Comparison of ENCODE assay signal across 8 cellular contexts in the genomic region with DNA sequence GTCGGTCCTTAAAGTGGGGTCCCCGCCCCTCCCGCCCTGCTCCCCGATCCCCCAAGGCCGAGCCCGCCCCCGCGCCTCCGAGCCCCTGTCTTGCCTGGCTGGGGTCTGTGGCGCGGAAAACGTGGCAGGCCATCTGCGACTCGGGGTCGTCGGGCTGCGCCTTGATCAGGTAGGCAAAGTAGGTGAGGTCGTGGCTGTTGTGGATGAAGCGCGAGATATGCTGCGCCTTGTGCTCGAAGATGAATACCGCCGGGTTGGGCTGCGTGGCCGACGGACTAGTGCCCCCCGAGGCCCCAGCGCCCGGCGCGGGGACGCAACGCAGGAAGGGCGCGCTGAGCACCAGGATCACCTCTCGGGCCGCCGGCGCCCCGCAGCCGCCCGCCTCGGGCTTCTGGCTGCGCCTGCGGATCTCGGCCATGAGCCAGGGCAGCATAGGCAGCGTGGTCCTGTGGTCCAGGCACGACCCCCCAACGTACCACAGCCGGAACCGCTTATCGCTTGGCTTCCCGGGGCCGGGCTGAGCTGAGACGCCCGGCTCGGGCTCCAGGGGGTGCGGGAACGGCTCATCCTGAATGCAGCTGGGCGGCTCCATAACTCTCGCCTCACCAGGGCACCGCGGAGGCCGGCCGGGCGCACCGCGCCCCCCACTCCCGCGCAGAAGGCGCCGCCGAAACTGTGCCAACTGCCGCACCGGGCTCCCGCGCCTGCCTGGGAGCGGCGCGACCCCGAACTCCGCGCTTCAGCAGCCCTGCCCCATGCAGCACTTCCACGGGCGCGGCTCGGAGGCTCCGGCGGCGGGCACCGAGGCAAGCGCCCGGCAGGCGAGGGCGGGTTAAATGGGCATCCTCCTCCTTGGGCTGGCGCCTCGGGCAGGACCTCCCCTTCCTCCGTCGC. TPM values are rescaled to one million over a fixed set of nuclear protein-coding genes. Genes with fewer than 3 reads are reported as not detected.
DNase-seq lines count a peak whose midpoint lies in the region; ATAC-seq and TF ChIP-seq lines count a peak whose summit lies in the region.

No MANE protein-coding gene starts in this region.

- CTCF ChIA-PET in activated CD8-positive, alpha-beta T cell treated with anti-CD3 and anti-CD28 coated beads, Interleukin-2, amount 10 ng/mL, durations not matched to agents 7 days and 5 days (lab: Charles Lee), result interaction anchor here (0.7 to 2.1 kb wide), 18 partner anchors 9 to 189 kb away, joined by 3 to 14 read pairs (median 4); partner anchors contain the start of genes COMMD6, LMO7 and UCHL3

- H3K27me3 ChIP-seq in MG63 (no peaks in the 10 kb centered on the region), esophagus squamous epithelium (no peaks in the 10 kb centered on the region), aorta (ENCODE audit: control insufficient read depth in 1 of 2, insufficient read depth in 2 of 2, low read length in 1 of 2) (no peaks in the 10 kb centered on the region)

- H3K4me1 ChIP-seq in esophagus squamous epithelium (peaks cover 0 to 43% (median 3%) of the 10 kb centered on the region in 3 donors), aorta (ENCODE audit: control insufficient read depth in 1 of 2, insufficient read depth in 2 of 2, low read length in 2 of 2) (no peaks in the 10 kb centered on the region)

- peaks cover 16% of the 10 kb centered on the region for H3K4me1 Mint-ChIP-seq in activated CD8-positive, alpha-beta T cell treated with anti-CD3 and anti-CD28 coated beads, Interleukin-2, amount 10 ng/mL, durations not matched to agents 7 days and 5 days (ENCODE audit: low read depth)
- H3K4me1 Mint-ChIP-seq in natural killer cell treated with Interleukin-12 subunit alpha and Interleukin-12 subunit beta and Interleukin-15 and Interleukin-18, amount 100 ng/mL, for 72 hours (ENCODE audit: low read depth in 2 of 2), result peaks cover 24 to 26% of the 10 kb centered on the region in 2 donors

- H3K4me3 ChIP-seq in HFF-Myc (replicated peaks; ENCODE audit: low read depth, low read length) (peak overlapping the region; percentile 84), MG63 (peak overlapping the region; percentile 58), esophagus squamous epithelium (peak overlapping the region; percentile 73 to 97 (median 86)), aorta (ENCODE audit: low read length in 2 of 2) (peak overlapping the region; percentile 42 to 65)

- H3K27ac ChIP-seq in esophagus squamous epithelium, result peak overlapping the region; percentile 79 to 85 (median 84)
- H3K27ac ChIP-seq in aorta (ENCODE audit: low read depth in 1 of 2, low read length in 2 of 2), result no peak overlapping the region

- H3K9me3 Mint-ChIP-seq in activated CD8-positive, alpha-beta T cell treated with anti-CD3 and anti-CD28 coated beads, Interleukin-2, amount 10 ng/mL, durations not matched to agents 7 days and 5 days (ENCODE audit: insufficient read depth), result no peaks in the 10 kb centered on the region
- H3K9me3 Mint-ChIP-seq in natural killer cell treated with Interleukin-12 subunit alpha and Interleukin-12 subunit beta and Interleukin-15 and Interleukin-18, amount 100 ng/mL, for 72 hours, result no peaks in the 10 kb centered on the region

- intact Hi-C loops in esophagus squamous epithelium (cut with DNase I), result loop anchor here (5.0 kb wide), 2 partner anchors 66 to 109 kb away; partner anchors contain the start of gene UCHL3
- intact Hi-C loops in aorta (cut with DNase I), result loop anchor here (2.0 to 5.0 kb wide), 3 partner anchors 56 to 109 kb away; partner anchors contain the start of gene COMMD6 (in 2 of the 2)

- DNase-seq in NCI-H1694 treated with DMSO at 0.1 percent for 48 hours (lab: John Stamatoyannopoulos, UW) (peak; percentile 23), NCI-H1694 (lab: John Stamatoyannopoulos, UW) (no peak), HFF-Myc (ENCODE audit: extremely low read depth, low read depth) (no peak), MG63 (peak; percentile 54), esophagus squamous epithelium (lab: John Stamatoyannopoulos, UW) (no peak), aorta (peak; percentile 53 to 82)
- peak; percentile 33 for DNase-seq in activated CD8-positive, alpha-beta T cell treated with anti-CD3 and anti-CD28 coated beads, Interleukin-2, amount 10 ng/mL, durations not matched to agents 7 days and 5 days
- DNase-seq in natural killer cell treated with Interleukin-12 subunit alpha and Interleukin-12 subunit beta and Interleukin-15 and Interleukin-18, amount 100 ng/mL, for 72 hours (ENCODE audit: low spot score), result no peak

- WGBS in esophagus squamous epithelium, 2 donors, result 0% methylated on average over 25 of the region's 100 CpGs; no CpG with 5 or more reads in 1 of the 2 donors
- WGBS in aorta, 2 donors, result 0% methylated on average over 80 to 100 of the region's 100 CpGs

- H3K4me3 Mint-ChIP-seq in activated CD8-positive, alpha-beta T cell treated with anti-CD3 and anti-CD28 coated beads, Interleukin-2, amount 10 ng/mL, durations not matched to agents 7 days and 5 days, result peak overlapping the region; percentile 89
- peak overlapping the region; percentile 93 for H3K4me3 Mint-ChIP-seq in natural killer cell treated with Interleukin-12 subunit alpha and Interleukin-12 subunit beta and Interleukin-15 and Interleukin-18, amount 100 ng/mL, for 72 hours

- H3K27me3 Mint-ChIP-seq in activated CD8-positive, alpha-beta T cell treated with anti-CD3 and anti-CD28 coated beads, Interleukin-2, amount 10 ng/mL, durations not matched to agents 7 days and 5 days (ENCODE audit: low read depth), result peaks cover 53% of the 10 kb centered on the region
- peaks cover 21 to 37% of the 10 kb centered on the region in 2 donors for H3K27me3 Mint-ChIP-seq in natural killer cell treated with Interleukin-12 subunit alpha and Interleukin-12 subunit beta and Interleukin-15 and Interleukin-18, amount 100 ng/mL, for 72 hours

- TF ChIP-seq POLR2A in esophagus squamous epithelium (IDR thresholded peaks at IDR 0.05), result no peak

- peak; percentile 49 for ATAC-seq in activated CD8-positive, alpha-beta T cell treated with anti-CD3 and anti-CD28 coated beads, Interleukin-2, amount 10 ng/mL, durations not matched to agents 7 days and 5 days
- ATAC-seq in natural killer cell treated with Interleukin-12 subunit alpha and Interleukin-12 subunit beta and Interleukin-15 and Interleukin-18, amount 100 ng/mL, for 72 hours, result peak; percentile 49 to 55
- peak; percentile 64 for ATAC-seq in aorta (ENCODE audit: low FRiP score)

- no peaks in the 10 kb centered on the region for H3K36me3 Mint-ChIP-seq in activated CD8-positive, alpha-beta T cell treated with anti-CD3 and anti-CD28 coated beads, Interleukin-2, amount 10 ng/mL, durations not matched to agents 7 days and 5 days (ENCODE audit: low read depth)
- no peaks in the 10 kb centered on the region for H3K36me3 Mint-ChIP-seq in natural killer cell treated with Interleukin-12 subunit alpha and Interleukin-12 subunit beta and Interleukin-15 and Interleukin-18, amount 100 ng/mL, for 72 hours

- POLR2A ChIA-PET in activated CD8-positive, alpha-beta T cell treated with anti-CD3 and anti-CD28 coated beads, Interleukin-2, amount 10 ng/mL, durations not matched to agents 7 days and 5 days (lab: Charles Lee), result no interaction called here

- H3K27ac Mint-ChIP-seq in activated CD8-positive, alpha-beta T cell treated with anti-CD3 and anti-CD28 coated beads, Interleukin-2, amount 10 ng/mL, durations not matched to agents 7 days and 5 days, result no peak overlapping the region
- H3K27ac Mint-ChIP-seq in natural killer cell treated with Interleukin-12 subunit alpha and Interleukin-12 subunit beta and Interleukin-15 and Interleukin-18, amount 100 ng/mL, for 72 hours, result no peak overlapping the region

- TF ChIP-seq CTCF in HFF-Myc (IDR thresholded peaks at IDR 0.05; ENCODE audit: low read depth, low read length, missing control alignments) (no peak), esophagus squamous epithelium (IDR thresholded peaks at IDR 0.05) (no peak)

- H3K36me3 ChIP-seq in MG63 (no peaks in the 10 kb centered on the region), esophagus squamous epithelium (no peaks in the 10 kb centered on the region), aorta (ENCODE audit: control insufficient read depth in 1 of 2, insufficient read depth in 2 of 2, low read length in 1 of 2) (no peaks in the 10 kb centered on the region)

- H3K9me3 ChIP-seq in MG63 (no peaks in the 10 kb centered on the region), esophagus squamous epithelium (no peaks in the 10 kb centered on the region), aorta (ENCODE audit: control insufficient read depth, low read length) (no peaks in the 10 kb centered on the region)

RNA-seq across cellular contexts. Expression of gene TBC1D4, which starts 0.5 kb away (rescaled TPM):
- total RNA-seq in MG63 (2014; rRNA removed; shearing (Covaris generic); ENCODE audit: low replicate concordance), result 9.2 and 18.8 TPM in 2 replicates
- 10 to 100 TPM; 12.7 to 13.4 TPM for total RNA-seq in activated CD8-positive, alpha-beta T cell treated with anti-CD3 and anti-CD28 coated beads, Interleukin-2, amount 10 ng/mL, durations not matched to agents 7 days and 5 days
- total RNA-seq in esophagus squamous epithelium (10 to 100 TPM; 14.9 to 20.8 (median 16.6) TPM), aorta (10 to 100 TPM in 1 of 2 donors, 1 to 10 TPM in 1; 9.1 to 16.3 TPM)
- total RNA-seq in natural killer cell treated with Interleukin-12 subunit alpha and Interleukin-12 subunit beta and Interleukin-15 and Interleukin-18, amount 100 ng/mL, for 72 hours, result 1 to 10 TPM; 2.9 to 7.2 TPM
- 1 to 10 TPM; 1.4 to 3.3 TPM for polyA plus RNA-seq in aorta

RNA-seq across cellular contexts. Expression of gene COMMD6, which starts 56.2 kb away (rescaled TPM):
- 72.1 and 744 TPM in 2 replicates for total RNA-seq in MG63 (2014; rRNA removed; shearing (Covaris generic); ENCODE audit: low replicate concordance)
- total RNA-seq in activated CD8-positive, alpha-beta T cell treated with anti-CD3 and anti-CD28 coated beads, Interleukin-2, amount 10 ng/mL, durations not matched to agents 7 days and 5 days, result 100 to 1,000 TPM; 128 to 130 TPM
- total RNA-seq in esophagus squamous epithelium, result 10 to 100 TPM; 19.0 to 61.4 (median 38.1) TPM
- total RNA-seq in natural killer cell treated with Interleukin-12 subunit alpha and Interleukin-12 subunit beta and Interleukin-15 and Interleukin-18, amount 100 ng/mL, for 72 hours, result 10 to 100 TPM; 65.4 to 89.6 TPM
- 100 to 1,000 TPM; 142 to 154 TPM for total RNA-seq in aorta
- 100 to 1,000 TPM; 160 to 331 TPM for polyA plus RNA-seq in aorta

Comparison
In these comparisons a context has a peak if more than half of its experiments do, and no peak if none do; other contexts are left out.
1. DNase-seq: peak in NCI-H1694 treated with DMSO at 0.1 percent for 48 hours (single experiment), MG63 (single experiment), activated CD8-positive, alpha-beta T cell treated with anti-CD3 and anti-CD28 coated beads, Interleukin-2, amount 10 ng/mL, durations not matched to agents 7 days and 5 days (single experiment) and aorta (2 of 2); none in NCI-H1694 (single experiment), HFF-Myc (single experiment), esophagus squamous epithelium (single experiment) and natural killer cell treated with Interleukin-12 subunit alpha and Interleukin-12 subunit beta and Interleukin-15 and Interleukin-18, amount 100 ng/mL, for 72 hours (single experiment).
2. H3K27ac ChIP-seq: peak in esophagus squamous epithelium (4 of 4); none in aorta (0 of 2).
3. Peak in every context shown above with its lines, with median percentiles within 50 percentile points of each other: H3K4me3 ChIP-seq and ATAC-seq.